Comparison of ENCODE assay signal across 13 cellular contexts in genomic region chr7:26958834-26959233, GRCh38.
DNase-seq lines count a peak whose midpoint lies in the region; ATAC-seq and TF ChIP-seq lines count a peak whose summit lies in the region.
"Had no signal": no experiment of that assay in that cellular context is flagged by ENCODE, and none has a peak within 500 bp of the region (broad histone marks: within the 10 kb centered on the region; RNA-seq: fewer than 3 reads in every experiment).

No MANE protein-coding gene starts in this region.

- TF ChIP-seq CTCF in neural progenitor cell (IDR thresholded peaks at IDR 0.05) (no peak), tibial artery (IDR thresholded peaks at IDR 0.05) (no peak)

- H3K36me3 ChIP-seq in neural progenitor cell: no peaks in the 10 kb centered on the region
- no peaks in the 10 kb centered on the region for H3K36me3 ChIP-seq in tibial artery
- H3K36me3 ChIP-seq: gastrocnemius medialis had no signal

- no peaks in the 10 kb centered on the region for H4K20me1 ChIP-seq in neural progenitor cell (ENCODE audit: low read depth)

- H3K27ac Mint-ChIP-seq in neural progenitor cell: no peak overlapping the region
- H3K27ac Mint-ChIP-seq: T-cell had no signal

- H3K4me3 Mint-ChIP-seq in neural progenitor cell: no peak overlapping the region
- H3K4me3 Mint-ChIP-seq: T-cell had no signal

- no peaks in the 10 kb centered on the region for H3K36me3 Mint-ChIP-seq in neural progenitor cell
- H3K36me3 Mint-ChIP-seq: T-cell had no signal

- no peaks in the 10 kb centered on the region for H3K27me3 ChIP-seq in neural progenitor cell
- H3K27me3 ChIP-seq in tibial artery: no peaks in the 10 kb centered on the region
- H3K27me3 ChIP-seq: gastrocnemius medialis had no signal

- H3K4me1 ChIP-seq in neural progenitor cell (no peaks in the 10 kb centered on the region), tibial artery (no peaks in the 10 kb centered on the region)
- H3K4me1 ChIP-seq: gastrocnemius medialis had no signal

- intact Hi-C loops in tibial artery (cut with DNase I; ENCODE audit: low total_unique reads): no loop called here

- no peaks in the 10 kb centered on the region for H3K9me3 Mint-ChIP-seq in neural progenitor cell
- H3K9me3 Mint-ChIP-seq: T-cell had no signal

- no peak overlapping the region for H3K9ac ChIP-seq in neural progenitor cell

- peak overlapping the region; percentile 29 for H2AFZ ChIP-seq in neural progenitor cell (replicated peaks)

- DNase-seq in DMS53 treated with DMSO at 0.1 percent for 48 hours (lab: John Stamatoyannopoulos, UW; ENCODE audit: unreplicated experiment) (peak; percentile 71), NCI-H69 (lab: John Stamatoyannopoulos, UW) (peak; percentile 24), epithelial cell of prostate (ENCODE audit: low read depth, low spot score) (peak; percentile 77), neural progenitor cell (ENCODE audit: low spot score) (no peak), NCI-H2171 (lab: John Stamatoyannopoulos, UW) (no peak), tibial artery (no peak)
- DNase-seq in activated naive CD4-positive, alpha-beta T cell (lab: John Stamatoyannopoulos, UW): no peak
- DNase-seq: activated CD4-positive, alpha-beta T cell treated with anti-CD3 and anti-CD28 coated beads, Interleukin-2, amount 50 U/mL, for 4 hours; gastrocnemius medialis; left colon; NCI-H187 treated with DMSO at 0.1 percent for 48 hours; T-cell had no signal

- no peaks in the 10 kb centered on the region for H3K9me3 ChIP-seq in neural progenitor cell (ENCODE audit: low read depth)
- no peaks in the 10 kb centered on the region for H3K9me3 ChIP-seq in tibial artery
- H3K9me3 ChIP-seq: gastrocnemius medialis had no signal

- H3K27me3 Mint-ChIP-seq in neural progenitor cell (ENCODE audit: insufficient read depth, low read depth): no peaks in the 10 kb centered on the region

- H3K79me2 ChIP-seq in neural progenitor cell (ENCODE audit: low read depth): no peaks in the 10 kb centered on the region

- H3K4me2 ChIP-seq in neural progenitor cell: no peak overlapping the region

- H3K4me3 ChIP-seq in neural progenitor cell (no peak overlapping the region), tibial artery (no peak overlapping the region)
- H3K4me3 ChIP-seq: gastrocnemius medialis had no signal

- no peak for ATAC-seq in HG02938 (IDR thresholded peaks at IDR 0.05; ENCODE audit: unreplicated experiment)
- ATAC-seq: gastrocnemius medialis, left colon, T-cell had no signal

- no peaks in the 10 kb centered on the region for H3F3A ChIP-seq in neural progenitor cell (ENCODE audit: low read depth)

- H3K27ac ChIP-seq in epithelial cell of prostate (peak overlapping the region; percentile 70), neural progenitor cell (no peak overlapping the region), tibial artery (no peak overlapping the region)
- H3K27ac ChIP-seq: gastrocnemius medialis had no signal

- H3K4me1 Mint-ChIP-seq in neural progenitor cell: no peaks in the 10 kb centered on the region
- H3K4me1 Mint-ChIP-seq: T-cell had no signal

Comparison
In these comparisons a context has a peak if more than half of its experiments do, and no peak if none do; other contexts are left out.
1. DNase-seq: peak in DMS53 treated with DMSO at 0.1 percent for 48 hours (single experiment), NCI-H69 (single experiment) and epithelial cell of prostate (single experiment); none in neural progenitor cell (single experiment), NCI-H2171 (single experiment), activated naive CD4-positive, alpha-beta T cell (0 of 4) and tibial artery (0 of 2).